Comparison of ENCODE assay signal across 13 cellular contexts in genomic region chr1:44316231-44316759, GRCh38. TPM values are rescaled to one million over a fixed set of nuclear protein-coding genes. Genes with fewer than 3 reads are reported as not detected.
DNase-seq lines count a peak whose midpoint lies in the region; ATAC-seq and TF ChIP-seq lines count a peak whose summit lies in the region.
"Had no signal": no experiment of that assay in that cellular context is flagged by ENCODE, and none has a peak within 500 bp of the region (broad histone marks: within the 10 kb centered on the region; RNA-seq: fewer than 3 reads in every experiment).

No MANE protein-coding gene starts in this region.

- WGBS in lower leg skin, 2 donors = 50 to 76% methylated on average over 1 of the region's 1 CpG

- ATAC-seq in upper lobe of right lung = no peak
- ATAC-seq in GM18498 (IDR thresholded peaks at IDR 0.05; ENCODE audit: unreplicated experiment) = no peak
- ATAC-seq: A549, HepG2, Panc1 had no signal

- H3K4me3 ChIP-seq in retinal pigment epithelial cell (ENCODE audit: low read length) = no peak overlapping the region
- H3K4me3 ChIP-seq in upper lobe of right lung = no peak overlapping the region
- H3K4me3 ChIP-seq in lower leg skin (ENCODE audit: low read depth, poor library complexity, severe bottlenecking) = no peak overlapping the region
- H3K4me3 ChIP-seq: A549, tibial artery had no signal

- no peaks in the 10 kb centered on the region for H3K27me3 ChIP-seq in upper lobe of right lung
- H3K27me3 ChIP-seq: tibial artery had no signal

- DNase-seq in NCI-H2171 treated with DMSO at 0.1 percent for 48 hours (lab: John Stamatoyannopoulos, UW) (peak; percentile 35), NCI-H2171 (lab: John Stamatoyannopoulos, UW) (no peak), NCI-H2029 (lab: John Stamatoyannopoulos, UW) (peak; percentile 97), astrocyte of the hippocampus (ENCODE audit: low read depth, low spot score) (peak; percentile 45), retinal pigment epithelial cell (ENCODE audit: low read depth) (peak; percentile 51), upper lobe of right lung (no peak), lower leg skin (ENCODE audit: low spot score in 2 of 2) (no peak)
- DNase-seq: stimulated activated CD4-positive, alpha-beta T cell treated with anti-CD3 and anti-CD28 coated beads, Interleukin-4, amount 100 ng/mL, for 4 hours; tibial artery had no signal

- no peak for TF ChIP-seq POLR2A in lower leg skin (IDR thresholded peaks at IDR 0.05)

- H3K9me3 ChIP-seq in upper lobe of right lung = no peaks in the 10 kb centered on the region
- H3K9me3 ChIP-seq: A549, tibial artery had no signal

- TF ChIP-seq CTCF in retinal pigment epithelial cell (conservative IDR thresholded peaks at IDR 0.05; ENCODE audit: low read depth, low read length) (no peak), upper lobe of right lung (IDR thresholded peaks at IDR 0.05) (no peak), lower leg skin (IDR thresholded peaks at IDR 0.05) (no peak)

- H3K27ac ChIP-seq in upper lobe of right lung = no peak overlapping the region
- H3K27ac ChIP-seq: A549, tibial artery had no signal

- peaks cover 49% of the 10 kb centered on the region for H3K36me3 ChIP-seq in upper lobe of right lung

- no peaks in the 10 kb centered on the region for H3K4me1 ChIP-seq in upper lobe of right lung
- H3K4me1 ChIP-seq: A549 had no signal

- intact Hi-C loops in upper lobe of right lung (cut with DNase I) (no loop called here), lower leg skin (cut with DNase I; ENCODE audit: low total_unique reads) (loop anchor here (10.0 kb wide), 1 partner anchor 91 kb away; no protein-coding TSS in a partner anchor)

RNA-seq across cellular contexts. Expression of gene ERI3, which starts 38.8 kb away (rescaled TPM):
- total RNA-seq in upper lobe of right lung (41.7 TPM), lower leg skin (10 to 100 TPM; 28.3 to 43.3 (median 40.4) TPM)

Comparison
In these comparisons a context has a peak if more than half of its experiments do, and no peak if none do; other contexts are left out.
1. DNase-seq: peak in NCI-H2171 treated with DMSO at 0.1 percent for 48 hours (single experiment), NCI-H2029 (single experiment), astrocyte of the hippocampus (single experiment) and retinal pigment epithelial cell (single experiment); none in NCI-H2171 (single experiment), upper lobe of right lung (single experiment) and lower leg skin (0 of 2).